ENCODE assay signal across 13 cellular contexts in genomic region chr17:47201168-47201567, GRCh38. TPM values are rescaled to one million over a fixed set of nuclear protein-coding genes. Genes with fewer than 3 reads are reported as not detected.
"Had no signal": no experiment of that assay in that cellular context is flagged by ENCODE, and none has a peak within 500 bp of the region (broad histone marks: within the 10 kb centered on the region; RNA-seq: fewer than 3 reads in every experiment).

No MANE protein-coding gene starts in this region.

- H3K27ac Mint-ChIP-seq: endodermal cell; stimulated activated naive CD8-positive, alpha-beta T cell treated with anti-CD3 and anti-CD28 coated beads, Interleukin-15, amount 100 ng/mL, for 72 hours; WTC11 had no signal

- H3K27ac ChIP-seq: gastroesophageal sphincter, psoas muscle, right lobe of liver had no signal

- H3K27me3 ChIP-seq: gastroesophageal sphincter, right lobe of liver, upper lobe of right lung had no signal

- H3K4me3 ChIP-seq: gastroesophageal sphincter, psoas muscle, right lobe of liver, upper lobe of right lung had no signal

- H3K4me3 Mint-ChIP-seq: activated CD4-positive, alpha-beta T cell treated with anti-CD3 and anti-CD28 coated beads, Interleukin-2, amount 10 ng/mL, durations not matched to agents 24 days and 14 days; endodermal cell; stimulated activated naive CD8-positive, alpha-beta T cell treated with anti-CD3 and anti-CD28 coated beads, Interleukin-15, amount 100 ng/mL, for 72 hours; WTC11 had no signal

- H3K36me3 Mint-ChIP-seq: WTC11 had no signal

- H3K36me3 ChIP-seq: gastroesophageal sphincter, right lobe of liver, upper lobe of right lung had no signal

- H3K4me1 ChIP-seq: right lobe of liver had no signal

- DNase-seq: activated CD4-positive, alpha-beta T cell treated with anti-CD3 and anti-CD28 coated beads, Interleukin-2, amount 10 ng/mL, durations not matched to agents 24 days and 14 days; activated CD8-positive, alpha-beta memory T cell treated with anti-CD3 and anti-CD28 coated beads, Interleukin-2, amount 50 U/mL, for 48 hours; anterior cingulate cortex; endodermal cell; erythroblast; mesendoderm; psoas muscle; right lobe of liver; stimulated activated naive CD8-positive, alpha-beta T cell treated with anti-CD3 and anti-CD28 coated beads, Interleukin-15, amount 100 ng/mL, for 72 hours; T-helper 2 cell; upper lobe of right lung had no signal

- H3K9me3 Mint-ChIP-seq: activated CD4-positive, alpha-beta T cell treated with anti-CD3 and anti-CD28 coated beads, Interleukin-2, amount 10 ng/mL, durations not matched to agents 24 days and 14 days; endodermal cell; stimulated activated naive CD8-positive, alpha-beta T cell treated with anti-CD3 and anti-CD28 coated beads, Interleukin-15, amount 100 ng/mL, for 72 hours; WTC11 had no signal

- ATAC-seq: gastroesophageal sphincter; psoas muscle; right lobe of liver; stimulated activated naive CD8-positive, alpha-beta T cell treated with anti-CD3 and anti-CD28 coated beads, Interleukin-15, amount 100 ng/mL, for 72 hours; WTC11 had no signal

- H3K9me3 ChIP-seq: gastroesophageal sphincter, psoas muscle, right lobe of liver, upper lobe of right lung had no signal

RNA-seq across cellular contexts. Expression of gene MYL4, which starts 8.0 kb away (rescaled TPM):
- total RNA-seq: activated CD4-positive, alpha-beta T cell treated with anti-CD3 and anti-CD28 coated beads, Interleukin-2, amount 10 ng/mL, durations not matched to agents 24 days and 14 days had no signal

RNA-seq across cellular contexts. Expression of gene ITGB3, which starts 52.5 kb away (rescaled TPM):
- total RNA-seq: activated CD4-positive, alpha-beta T cell treated with anti-CD3 and anti-CD28 coated beads, Interleukin-2, amount 10 ng/mL, durations not matched to agents 24 days and 14 days had no signal
